In the genomic region with DNA sequence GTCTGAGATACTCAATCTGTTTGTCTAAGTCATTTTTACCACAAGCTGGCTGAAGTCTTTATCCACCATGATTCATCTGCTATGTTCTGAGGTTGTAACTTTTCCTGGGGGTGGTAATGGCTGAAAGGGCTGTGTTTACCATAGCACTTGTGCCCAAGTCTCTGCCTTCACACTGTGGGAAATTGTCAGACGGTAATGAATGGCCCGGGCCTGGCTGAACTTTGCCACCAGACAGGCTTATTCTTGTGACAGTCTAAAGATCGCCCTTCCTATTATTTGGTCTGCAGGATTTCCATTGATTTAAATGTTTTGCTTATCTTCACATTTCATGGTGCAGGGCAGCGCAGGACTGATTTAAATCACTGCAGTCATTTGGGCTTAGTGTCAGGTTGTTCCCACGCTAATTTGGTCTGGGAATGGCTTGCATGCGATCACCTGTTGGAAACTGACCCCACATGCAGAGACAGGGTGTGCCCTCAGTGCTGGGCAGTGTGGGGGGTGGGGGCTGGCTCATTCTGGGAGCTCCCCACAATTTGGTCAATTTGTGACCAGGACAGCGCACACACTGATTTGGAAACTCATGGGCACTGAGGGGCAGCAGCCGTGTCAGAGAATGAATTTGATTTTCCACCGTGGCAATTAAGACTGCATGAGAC, we compare ENCODE assay signal across 1 cellular context.
TF ChIP-seq lines count a peak whose summit lies in the region.

No MANE protein-coding gene starts in this region.

TF ChIP-seq in HepG2, 621 proteins besides CTCF, POLR2A, EP300 and RAD21 (continued from another document and continues in another):
- TF ChIP-seq SALL2 (CRISPR knock-in tag; IDR thresholded peaks at IDR 0.05) = no peak
- no peak for TF ChIP-seq RXRB (CRISPR knock-in tag; IDR thresholded peaks at IDR 0.05; ENCODE audit: borderline replicate concordance)
- TF ChIP-seq LCORL (IDR thresholded peaks at IDR 0.05) = no peak; the same call in 1 of the 2 replicates
- 0 out of 2 replicates have a peak, but pooled peaks have one; percentile 28 for TF ChIP-seq LCORL (CRISPR knock-in tag; IDR thresholded peaks at IDR 0.05)
- no peak for TF ChIP-seq ARNT2 (CRISPR knock-in tag; IDR thresholded peaks at IDR 0.05; ENCODE audit: low read depth)
- TF ChIP-seq GFI1 (CRISPR knock-in tag; IDR thresholded peaks at IDR 0.05; ENCODE audit: borderline replicate concordance) = peak; percentile 100
- TF ChIP-seq JUND (CRISPR knock-in tag; IDR thresholded peaks at IDR 0.05) = no peak
- peak; percentile 86; the same call in 1 of the 2 replicates for TF ChIP-seq NCOR1 (IDR thresholded peaks at IDR 0.05; ENCODE audit: borderline replicate concordance, low read length)
- TF ChIP-seq NCOA1 (CRISPR knock-in tag; IDR thresholded peaks at IDR 0.05) = no peak
- TF ChIP-seq ZNF850 (CRISPR knock-in tag; conservative IDR thresholded peaks at IDR 0.05) = no peak
- TF ChIP-seq MED1 (CRISPR knock-in tag; IDR thresholded peaks at IDR 0.05) = 0 out of 2 replicates have a peak, but pooled peaks have one; percentile 16
- no peak for TF ChIP-seq GPN1 (CRISPR knock-in tag; IDR thresholded peaks at IDR 0.05; ENCODE audit: borderline replicate concordance)
- TF ChIP-seq, protein P1, sequence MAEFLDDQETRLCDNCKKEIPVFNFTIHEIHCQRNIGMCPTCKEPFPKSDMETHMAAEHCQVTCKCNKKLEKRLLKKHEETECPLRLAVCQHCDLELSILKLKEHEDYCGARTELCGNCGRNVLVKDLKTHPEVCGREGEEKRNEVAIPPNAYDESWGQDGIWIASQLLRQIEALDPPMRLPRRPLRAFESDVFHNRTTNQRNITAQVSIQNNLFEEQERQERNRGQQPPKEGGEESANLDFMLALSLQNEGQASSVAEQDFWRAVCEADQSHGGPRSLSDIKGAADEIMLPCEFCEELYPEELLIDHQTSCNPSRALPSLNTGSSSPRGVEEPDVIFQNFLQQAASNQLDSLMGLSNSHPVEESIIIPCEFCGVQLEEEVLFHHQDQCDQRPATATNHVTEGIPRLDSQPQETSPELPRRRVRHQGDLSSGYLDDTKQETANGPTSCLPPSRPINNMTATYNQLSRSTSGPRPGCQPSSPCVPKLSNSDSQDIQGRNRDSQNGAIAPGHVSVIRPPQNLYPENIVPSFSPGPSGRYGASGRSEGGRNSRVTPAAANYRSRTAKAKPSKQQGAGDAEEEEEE (CRISPR knock-in tag; IDR thresholded peaks at IDR 0.05; ENCODE audit: borderline replicate concordance) = no peak
- TF ChIP-seq SOX6 (IDR thresholded peaks at IDR 0.05) = no peak
- TF ChIP-seq SOX6 (CRISPR knock-in tag; IDR thresholded peaks at IDR 0.05) = peak; percentile 75
- TF ChIP-seq, protein P2, sequence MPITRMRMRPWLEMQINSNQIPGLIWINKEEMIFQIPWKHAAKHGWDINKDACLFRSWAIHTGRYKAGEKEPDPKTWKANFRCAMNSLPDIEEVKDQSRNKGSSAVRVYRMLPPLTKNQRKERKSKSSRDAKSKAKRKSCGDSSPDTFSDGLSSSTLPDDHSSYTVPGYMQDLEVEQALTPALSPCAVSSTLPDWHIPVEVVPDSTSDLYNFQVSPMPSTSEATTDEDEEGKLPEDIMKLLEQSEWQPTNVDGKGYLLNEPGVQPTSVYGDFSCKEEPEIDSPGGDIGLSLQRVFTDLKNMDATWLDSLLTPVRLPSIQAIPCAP (CRISPR knock-in tag; IDR thresholded peaks at IDR 0.05; ENCODE audit: low read depth) = no peak
- no peak for TF ChIP-seq SNAI1 (CRISPR knock-in tag; IDR thresholded peaks at IDR 0.05; ENCODE audit: borderline replicate concordance)
- TF ChIP-seq ZNF44 (CRISPR knock-in tag; IDR thresholded peaks at IDR 0.05) = no peak
- TF ChIP-seq ONECUT2 (CRISPR knock-in tag; IDR thresholded peaks at IDR 0.05) = peak; percentile 79
- TF ChIP-seq, protein P3, sequence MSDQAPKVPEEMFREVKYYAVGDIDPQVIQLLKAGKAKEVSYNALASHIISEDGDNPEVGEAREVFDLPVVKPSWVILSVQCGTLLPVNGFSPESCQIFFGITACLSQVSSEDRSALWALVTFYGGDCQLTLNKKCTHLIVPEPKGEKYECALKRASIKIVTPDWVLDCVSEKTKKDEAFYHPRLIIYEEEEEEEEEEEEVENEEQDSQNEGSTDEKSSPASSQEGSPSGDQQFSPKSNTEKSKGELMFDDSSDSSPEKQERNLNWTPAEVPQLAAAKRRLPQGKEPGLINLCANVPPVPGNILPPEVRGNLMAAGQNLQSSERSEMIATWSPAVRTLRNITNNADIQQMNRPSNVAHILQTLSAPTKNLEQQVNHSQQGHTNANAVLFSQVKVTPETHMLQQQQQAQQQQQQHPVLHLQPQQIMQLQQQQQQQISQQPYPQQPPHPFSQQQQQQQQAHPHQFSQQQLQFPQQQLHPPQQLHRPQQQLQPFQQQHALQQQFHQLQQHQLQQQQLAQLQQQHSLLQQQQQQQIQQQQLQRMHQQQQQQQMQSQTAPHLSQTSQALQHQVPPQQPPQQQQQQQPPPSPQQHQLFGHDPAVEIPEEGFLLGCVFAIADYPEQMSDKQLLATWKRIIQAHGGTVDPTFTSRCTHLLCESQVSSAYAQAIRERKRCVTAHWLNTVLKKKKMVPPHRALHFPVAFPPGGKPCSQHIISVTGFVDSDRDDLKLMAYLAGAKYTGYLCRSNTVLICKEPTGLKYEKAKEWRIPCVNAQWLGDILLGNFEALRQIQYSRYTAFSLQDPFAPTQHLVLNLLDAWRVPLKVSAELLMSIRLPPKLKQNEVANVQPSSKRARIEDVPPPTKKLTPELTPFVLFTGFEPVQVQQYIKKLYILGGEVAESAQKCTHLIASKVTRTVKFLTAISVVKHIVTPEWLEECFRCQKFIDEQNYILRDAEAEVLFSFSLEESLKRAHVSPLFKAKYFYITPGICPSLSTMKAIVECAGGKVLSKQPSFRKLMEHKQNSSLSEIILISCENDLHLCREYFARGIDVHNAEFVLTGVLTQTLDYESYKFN (CRISPR knock-in tag; conservative IDR thresholded peaks at IDR 0.05) = peak; percentile 75
- TF ChIP-seq DNMT3B (CRISPR knock-in tag; conservative IDR thresholded peaks at IDR 0.05) = no peak
- TF ChIP-seq TBX2 (CRISPR knock-in tag; IDR thresholded peaks at IDR 0.05; ENCODE audit: borderline replicate concordance) = peak; percentile 53; the same call in 1 of the 2 replicates
- TF ChIP-seq FOXO1 (CRISPR knock-in tag; IDR thresholded peaks at IDR 0.05) = peak; percentile 50; the same call in 1 of the 2 replicates
- TF ChIP-seq, protein P4, sequence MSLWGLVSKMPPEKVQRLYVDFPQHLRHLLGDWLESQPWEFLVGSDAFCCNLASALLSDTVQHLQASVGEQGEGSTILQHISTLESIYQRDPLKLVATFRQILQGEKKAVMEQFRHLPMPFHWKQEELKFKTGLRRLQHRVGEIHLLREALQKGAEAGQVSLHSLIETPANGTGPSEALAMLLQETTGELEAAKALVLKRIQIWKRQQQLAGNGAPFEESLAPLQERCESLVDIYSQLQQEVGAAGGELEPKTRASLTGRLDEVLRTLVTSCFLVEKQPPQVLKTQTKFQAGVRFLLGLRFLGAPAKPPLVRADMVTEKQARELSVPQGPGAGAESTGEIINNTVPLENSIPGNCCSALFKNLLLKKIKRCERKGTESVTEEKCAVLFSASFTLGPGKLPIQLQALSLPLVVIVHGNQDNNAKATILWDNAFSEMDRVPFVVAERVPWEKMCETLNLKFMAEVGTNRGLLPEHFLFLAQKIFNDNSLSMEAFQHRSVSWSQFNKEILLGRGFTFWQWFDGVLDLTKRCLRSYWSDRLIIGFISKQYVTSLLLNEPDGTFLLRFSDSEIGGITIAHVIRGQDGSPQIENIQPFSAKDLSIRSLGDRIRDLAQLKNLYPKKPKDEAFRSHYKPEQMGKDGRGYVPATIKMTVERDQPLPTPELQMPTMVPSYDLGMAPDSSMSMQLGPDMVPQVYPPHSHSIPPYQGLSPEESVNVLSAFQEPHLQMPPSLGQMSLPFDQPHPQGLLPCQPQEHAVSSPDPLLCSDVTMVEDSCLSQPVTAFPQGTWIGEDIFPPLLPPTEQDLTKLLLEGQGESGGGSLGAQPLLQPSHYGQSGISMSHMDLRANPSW (CRISPR knock-in tag; IDR thresholded peaks at IDR 0.05; ENCODE audit: borderline replicate concordance) = no peak
- TF ChIP-seq, protein P5, sequence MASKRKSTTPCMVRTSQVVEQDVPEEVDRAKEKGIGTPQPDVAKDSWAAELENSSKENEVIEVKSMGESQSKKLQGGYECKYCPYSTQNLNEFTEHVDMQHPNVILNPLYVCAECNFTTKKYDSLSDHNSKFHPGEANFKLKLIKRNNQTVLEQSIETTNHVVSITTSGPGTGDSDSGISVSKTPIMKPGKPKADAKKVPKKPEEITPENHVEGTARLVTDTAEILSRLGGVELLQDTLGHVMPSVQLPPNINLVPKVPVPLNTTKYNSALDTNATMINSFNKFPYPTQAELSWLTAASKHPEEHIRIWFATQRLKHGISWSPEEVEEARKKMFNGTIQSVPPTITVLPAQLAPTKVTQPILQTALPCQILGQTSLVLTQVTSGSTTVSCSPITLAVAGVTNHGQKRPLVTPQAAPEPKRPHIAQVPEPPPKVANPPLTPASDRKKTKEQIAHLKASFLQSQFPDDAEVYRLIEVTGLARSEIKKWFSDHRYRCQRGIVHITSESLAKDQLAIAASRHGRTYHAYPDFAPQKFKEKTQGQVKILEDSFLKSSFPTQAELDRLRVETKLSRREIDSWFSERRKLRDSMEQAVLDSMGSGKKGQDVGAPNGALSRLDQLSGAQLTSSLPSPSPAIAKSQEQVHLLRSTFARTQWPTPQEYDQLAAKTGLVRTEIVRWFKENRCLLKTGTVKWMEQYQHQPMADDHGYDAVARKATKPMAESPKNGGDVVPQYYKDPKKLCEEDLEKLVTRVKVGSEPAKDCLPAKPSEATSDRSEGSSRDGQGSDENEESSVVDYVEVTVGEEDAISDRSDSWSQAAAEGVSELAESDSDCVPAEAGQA (IDR thresholded peaks at IDR 0.05; ENCODE audit: low read depth) = no peak
- TF ChIP-seq, protein P5 (CRISPR knock-in tag; IDR thresholded peaks at IDR 0.05; ENCODE audit: borderline replicate concordance) = no peak
- TF ChIP-seq IKZF1 (IDR thresholded peaks at IDR 0.05) = no peak
- peak; percentile 40; the same call in 1 of the 2 replicates for TF ChIP-seq SPEN (CRISPR knock-in tag; IDR thresholded peaks at IDR 0.05; ENCODE audit: low read depth)
- 0 out of 2 replicates have a peak, but pooled peaks have one; percentile 16 for TF ChIP-seq FOXK1 (CRISPR knock-in tag; IDR thresholded peaks at IDR 0.05; ENCODE audit: borderline replicate concordance, low read depth)
- TF ChIP-seq, protein P6, sequence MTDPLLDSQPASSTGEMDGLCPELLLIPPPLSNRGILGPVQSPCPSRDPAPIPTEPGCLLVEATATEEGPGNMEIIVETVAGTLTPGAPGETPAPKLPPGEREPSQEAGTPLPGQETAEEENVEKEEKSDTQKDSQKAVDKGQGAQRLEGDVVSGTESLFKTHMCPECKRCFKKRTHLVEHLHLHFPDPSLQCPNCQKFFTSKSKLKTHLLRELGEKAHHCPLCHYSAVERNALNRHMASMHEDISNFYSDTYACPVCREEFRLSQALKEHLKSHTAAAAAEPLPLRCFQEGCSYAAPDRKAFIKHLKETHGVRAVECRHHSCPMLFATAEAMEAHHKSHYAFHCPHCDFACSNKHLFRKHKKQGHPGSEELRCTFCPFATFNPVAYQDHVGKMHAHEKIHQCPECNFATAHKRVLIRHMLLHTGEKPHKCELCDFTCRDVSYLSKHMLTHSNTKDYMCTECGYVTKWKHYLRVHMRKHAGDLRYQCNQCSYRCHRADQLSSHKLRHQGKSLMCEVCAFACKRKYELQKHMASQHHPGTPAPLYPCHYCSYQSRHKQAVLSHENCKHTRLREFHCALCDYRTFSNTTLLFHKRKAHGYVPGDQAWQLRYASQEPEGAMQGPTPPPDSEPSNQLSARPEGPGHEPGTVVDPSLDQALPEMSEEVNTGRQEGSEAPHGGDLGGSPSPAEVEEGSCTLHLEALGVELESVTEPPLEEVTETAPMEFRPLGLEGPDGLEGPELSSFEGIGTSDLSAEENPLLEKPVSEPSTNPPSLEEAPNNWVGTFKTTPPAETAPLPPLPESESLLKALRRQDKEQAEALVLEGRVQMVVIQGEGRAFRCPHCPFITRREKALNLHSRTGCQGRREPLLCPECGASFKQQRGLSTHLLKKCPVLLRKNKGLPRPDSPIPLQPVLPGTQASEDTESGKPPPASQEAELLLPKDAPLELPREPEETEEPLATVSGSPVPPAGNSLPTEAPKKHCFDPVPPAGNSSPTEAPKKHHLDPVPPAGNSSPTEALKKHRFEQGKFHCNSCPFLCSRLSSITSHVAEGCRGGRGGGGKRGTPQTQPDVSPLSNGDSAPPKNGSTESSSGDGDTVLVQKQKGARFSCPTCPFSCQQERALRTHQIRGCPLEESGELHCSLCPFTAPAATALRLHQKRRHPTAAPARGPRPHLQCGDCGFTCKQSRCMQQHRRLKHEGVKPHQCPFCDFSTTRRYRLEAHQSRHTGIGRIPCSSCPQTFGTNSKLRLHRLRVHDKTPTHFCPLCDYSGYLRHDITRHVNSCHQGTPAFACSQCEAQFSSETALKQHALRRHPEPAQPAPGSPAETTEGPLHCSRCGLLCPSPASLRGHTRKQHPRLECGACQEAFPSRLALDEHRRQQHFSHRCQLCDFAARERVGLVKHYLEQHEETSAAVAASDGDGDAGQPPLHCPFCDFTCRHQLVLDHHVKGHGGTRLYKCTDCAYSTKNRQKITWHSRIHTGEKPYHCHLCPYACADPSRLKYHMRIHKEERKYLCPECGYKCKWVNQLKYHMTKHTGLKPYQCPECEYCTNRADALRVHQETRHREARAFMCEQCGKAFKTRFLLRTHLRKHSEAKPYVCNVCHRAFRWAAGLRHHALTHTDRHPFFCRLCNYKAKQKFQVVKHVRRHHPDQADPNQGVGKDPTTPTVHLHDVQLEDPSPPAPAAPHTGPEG (CRISPR knock-in tag; IDR thresholded peaks at IDR 0.05) = no peak
- peak; percentile 59 for TF ChIP-seq RARA (CRISPR knock-in tag; IDR thresholded peaks at IDR 0.05)
- no peak for TF ChIP-seq YEATS2 (CRISPR knock-in tag; IDR thresholded peaks at IDR 0.05; ENCODE audit: borderline replicate concordance)
- no peak for TF ChIP-seq GABPA (IDR thresholded peaks at IDR 0.05; ENCODE audit: low read depth, low read length)
- no peak for TF ChIP-seq GABPA (CRISPR knock-in tag; IDR thresholded peaks at IDR 0.05; ENCODE audit: low read depth)
- TF ChIP-seq, protein P7, sequence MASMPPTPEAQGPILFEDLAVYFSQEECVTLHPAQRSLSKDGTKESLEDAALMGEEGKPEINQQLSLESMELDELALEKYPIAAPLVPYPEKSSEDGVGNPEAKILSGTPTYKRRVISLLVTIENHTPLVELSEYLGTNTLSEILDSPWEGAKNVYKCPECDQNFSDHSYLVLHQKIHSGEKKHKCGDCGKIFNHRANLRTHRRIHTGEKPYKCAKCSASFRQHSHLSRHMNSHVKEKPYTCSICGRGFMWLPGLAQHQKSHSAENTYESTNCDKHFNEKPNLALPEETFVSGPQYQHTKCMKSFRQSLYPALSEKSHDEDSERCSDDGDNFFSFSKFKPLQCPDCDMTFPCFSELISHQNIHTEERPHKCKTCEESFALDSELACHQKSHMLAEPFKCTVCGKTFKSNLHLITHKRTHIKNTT (CRISPR knock-in tag; IDR thresholded peaks at IDR 0.05) = no peak
